In genomic region chr11:116225236-116225635, GRCh38 we compare ENCODE assay signal across 17 cellular contexts.
DNase-seq lines count a peak whose midpoint lies in the region; TF ChIP-seq lines count a peak whose summit lies in the region.
"Had no signal": no experiment of that assay in that cellular context is flagged by ENCODE, and none has a peak within 500 bp of the region (broad histone marks: within the 10 kb centered on the region; RNA-seq: fewer than 3 reads in every experiment).

No MANE protein-coding gene starts in this region.

- H3K27me3 ChIP-seq in BE2C (no peaks in the 10 kb centered on the region), Peyer's patch (no peaks in the 10 kb centered on the region)

- H3K4me3 ChIP-seq in BE2C (ENCODE audit: low read depth, low read length) (peak overlapping the region; percentile 53), HEK293 (ENCODE audit: low read depth, low read length) (no peak overlapping the region), Peyer's patch (no peak overlapping the region)
- H3K4me3 ChIP-seq: K562 had no signal

- CTCF ChIA-PET in HEK293 (lab: Yijun Ruan, JAX): interaction anchor here (0.5 to 3.1 kb wide), 10 partner anchors 8 to 1001 kb away, joined by 3 to 23 read pairs (median 3); no protein-coding TSS in a partner anchor
- CTCF ChIA-PET in activated naive CD4-positive, alpha-beta T cell treated with anti-CD3 and anti-CD28 coated beads, Interleukin-2, amount 10 ng/mL, durations not matched to agents 7 days and 5 days (lab: Charles Lee): interaction anchor here (0.8 to 1.1 kb wide), 2 partner anchors 11 to 900 kb away, joined by 3 read pairs; no protein-coding TSS in a partner anchor

- no peak overlapping the region for H3K4me3 Mint-ChIP-seq in nephron
- no peak overlapping the region for H3K4me3 Mint-ChIP-seq in activated naive CD4-positive, alpha-beta T cell treated with anti-CD3 and anti-CD28 coated beads, Interleukin-2, amount 10 ng/mL, durations not matched to agents 7 days and 5 days
- H3K4me3 Mint-ChIP-seq: CD4-positive, CD25-positive, alpha-beta regulatory T cell; HFFc6 had no signal

- no peak overlapping the region for H3K27ac ChIP-seq in HEK293 (ENCODE audit: extremely low read depth, low read depth, low read length)
- no peak overlapping the region for H3K27ac ChIP-seq in Peyer's patch

- H3K9me3 ChIP-seq in BE2C: no peaks in the 10 kb centered on the region
- H3K9me3 ChIP-seq in HEK293 (ENCODE audit: control insufficient read depth, insufficient read depth, low read depth, low read length): no peaks in the 10 kb centered on the region
- H3K9me3 ChIP-seq in Peyer's patch: no peaks in the 10 kb centered on the region

- TF ChIP-seq POLR2A in Peyer's patch (IDR thresholded peaks at IDR 0.05): no peak

- no peak for TF ChIP-seq CTCF in BE2C (IDR thresholded peaks at IDR 0.05; ENCODE audit: low read depth, low read length)
- TF ChIP-seq CTCF in HEK293 (tag by site-specific recombination; IDR thresholded peaks at IDR 0.05): no peak
- no peak for TF ChIP-seq CTCF in nephron (IDR thresholded peaks at IDR 0.05; ENCODE audit: unreplicated experiment in 3 of 3)
- no peak for TF ChIP-seq CTCF in Peyer's patch (IDR thresholded peaks at IDR 0.05)

- POLR2A ChIA-PET in HEK293 (lab: Yijun Ruan, JAX): no interaction called here

- no peaks in the 10 kb centered on the region for H3K9me3 Mint-ChIP-seq in nephron
- no peaks in the 10 kb centered on the region for H3K9me3 Mint-ChIP-seq in activated naive CD4-positive, alpha-beta T cell treated with anti-CD3 and anti-CD28 coated beads, Interleukin-2, amount 10 ng/mL, durations not matched to agents 7 days and 5 days
- H3K9me3 Mint-ChIP-seq: CD4-positive, CD25-positive, alpha-beta regulatory T cell had no signal

- DNase-seq in BE2C: peak; percentile 69
- peak; percentile 64 for DNase-seq in astrocyte of the hippocampus (ENCODE audit: low read depth, low spot score)
- DNase-seq in stimulated activated CD4-positive, alpha-beta T cell treated with anti-CD3 and anti-CD28 coated beads, Interleukin-1b, Interleukin-23, amount 100 ng/mL, for 48 hours: no peak
- no peak for DNase-seq in activated naive CD4-positive, alpha-beta T cell treated with anti-CD3 and anti-CD28 coated beads, Interleukin-2, amount 10 ng/mL, durations not matched to agents 7 days and 5 days
- DNase-seq in cortex of kidney (lab: John Stamatoyannopoulos, UW): no peak
- DNase-seq in Peyer's patch: no peak
- DNase-seq: AML-193; CD4-positive, CD25-positive, alpha-beta regulatory T cell; GOT3; HFFc6; NCI-H1092; NCI-H1694 treated with DMSO at 0.1 percent for 48 hours; NCI-H510A; SHP77 had no signal

- peaks cover 39% of the 10 kb centered on the region for H3K4me1 Mint-ChIP-seq in nephron
- no peaks in the 10 kb centered on the region for H3K4me1 Mint-ChIP-seq in activated naive CD4-positive, alpha-beta T cell treated with anti-CD3 and anti-CD28 coated beads, Interleukin-2, amount 10 ng/mL, durations not matched to agents 7 days and 5 days
- H3K4me1 Mint-ChIP-seq: CD4-positive, CD25-positive, alpha-beta regulatory T cell had no signal

- H3K36me3 ChIP-seq in BE2C (no peaks in the 10 kb centered on the region), HEK293 (ENCODE audit: control insufficient read depth in 2 of 2, insufficient read depth in 1 of 2, low read length in 2 of 2) (no peaks in the 10 kb centered on the region), Peyer's patch (no peaks in the 10 kb centered on the region)

- peaks cover 13% of the 10 kb centered on the region for H3K4me1 ChIP-seq in BE2C
- no peaks in the 10 kb centered on the region for H3K4me1 ChIP-seq in HEK293 (ENCODE audit: control insufficient read depth, insufficient read depth, low read length)
- H3K4me1 ChIP-seq in Peyer's patch: no peaks in the 10 kb centered on the region

- H3K27me3 Mint-ChIP-seq in nephron (ENCODE audit: low read depth): peaks cover 4% of the 10 kb centered on the region
- H3K27me3 Mint-ChIP-seq in activated naive CD4-positive, alpha-beta T cell treated with anti-CD3 and anti-CD28 coated beads, Interleukin-2, amount 10 ng/mL, durations not matched to agents 7 days and 5 days: no peaks in the 10 kb centered on the region

- no peaks in the 10 kb centered on the region for H3K36me3 Mint-ChIP-seq in nephron (ENCODE audit: low read depth)
- H3K36me3 Mint-ChIP-seq in activated naive CD4-positive, alpha-beta T cell treated with anti-CD3 and anti-CD28 coated beads, Interleukin-2, amount 10 ng/mL, durations not matched to agents 7 days and 5 days: no peaks in the 10 kb centered on the region
- H3K36me3 Mint-ChIP-seq: CD4-positive, CD25-positive, alpha-beta regulatory T cell had no signal

- H3K27ac Mint-ChIP-seq in nephron: peak overlapping the region; percentile 33 to 83 (median 76)
- H3K27ac Mint-ChIP-seq in activated naive CD4-positive, alpha-beta T cell treated with anti-CD3 and anti-CD28 coated beads, Interleukin-2, amount 10 ng/mL, durations not matched to agents 7 days and 5 days: no peak overlapping the region
- H3K27ac Mint-ChIP-seq: CD4-positive, CD25-positive, alpha-beta regulatory T cell; HFFc6 had no signal

TF ChIP-seq in HEK293, 187 proteins besides CTCF, POLR2A, EP300 and RAD21:
- TF ChIP-seq ZNF266 (tag by site-specific recombination; IDR thresholded peaks at IDR 0.05; ENCODE audit: low read depth) (no peak), ZFHX2 (tag by site-specific recombination; conservative IDR thresholded peaks at IDR 0.05) (0 out of 2 replicates have a peak, but pooled peaks have one; percentile 15), SP7 (tag by site-specific recombination; IDR thresholded peaks at IDR 0.05) (no peak), SP3 (tag by site-specific recombination; IDR thresholded peaks at IDR 0.05) (no peak), ZNF335 (tag by site-specific recombination; conservative IDR thresholded peaks at IDR 0.05) (no peak), ZNF221 (tag by site-specific recombination; IDR thresholded peaks at IDR 0.05; ENCODE audit: borderline replicate concordance) (no peak), ZNF777 (tag by site-specific recombination; IDR thresholded peaks at IDR 0.05; ENCODE audit: borderline replicate concordance) (no peak), ZBTB8A (tag by site-specific recombination; IDR thresholded peaks at IDR 0.05) (no peak), ZNF169 (tag by site-specific recombination; IDR thresholded peaks at IDR 0.05) (no peak)

Comparison
In these comparisons a context has a peak if more than half of its experiments do, and no peak if none do; other contexts are left out.
1. DNase-seq: peak in BE2C (single experiment) and astrocyte of the hippocampus (single experiment); none in stimulated activated CD4-positive, alpha-beta T cell treated with anti-CD3 and anti-CD28 coated beads, Interleukin-1b, Interleukin-23, amount 100 ng/mL, for 48 hours (single experiment), activated naive CD4-positive, alpha-beta T cell treated with anti-CD3 and anti-CD28 coated beads, Interleukin-2, amount 10 ng/mL, durations not matched to agents 7 days and 5 days (single experiment), cortex of kidney (single experiment) and Peyer's patch (0 of 3).